In genomic region chr6:15504581-15505350, GRCh38 we compare ENCODE assay signal across 8 cellular contexts.
DNase-seq lines count a peak whose midpoint lies in the region; ATAC-seq lines count a peak whose summit lies in the region.

No MANE protein-coding gene starts in this region.

- no peaks in the 10 kb centered on the region for H3K4me1 Mint-ChIP-seq in activated naive CD8-positive, alpha-beta T cell treated with anti-CD3 and anti-CD28 coated beads, Interleukin-2, amount 10 ng/mL, durations not matched to agents 7 days and 5 days
- peaks cover 3% of the 10 kb centered on the region for H3K4me1 Mint-ChIP-seq in activated naive CD8-positive, alpha-beta T cell treated with anti-CD3 and anti-CD28 coated beads for 36 hours

- H3K4me3 Mint-ChIP-seq in activated naive CD8-positive, alpha-beta T cell treated with anti-CD3 and anti-CD28 coated beads, Interleukin-2, amount 10 ng/mL, durations not matched to agents 7 days and 5 days = no peak overlapping the region
- no peak overlapping the region for H3K4me3 Mint-ChIP-seq in activated naive CD8-positive, alpha-beta T cell treated with anti-CD3 and anti-CD28 coated beads for 36 hours

- no peaks in the 10 kb centered on the region for H3K9me3 Mint-ChIP-seq in activated naive CD8-positive, alpha-beta T cell treated with anti-CD3 and anti-CD28 coated beads, Interleukin-2, amount 10 ng/mL, durations not matched to agents 7 days and 5 days
- no peaks in the 10 kb centered on the region for H3K9me3 Mint-ChIP-seq in activated naive CD8-positive, alpha-beta T cell treated with anti-CD3 and anti-CD28 coated beads for 36 hours

- H3K27me3 Mint-ChIP-seq in activated naive CD8-positive, alpha-beta T cell treated with anti-CD3 and anti-CD28 coated beads, Interleukin-2, amount 10 ng/mL, durations not matched to agents 7 days and 5 days = no peaks in the 10 kb centered on the region
- no peaks in the 10 kb centered on the region for H3K27me3 Mint-ChIP-seq in activated naive CD8-positive, alpha-beta T cell treated with anti-CD3 and anti-CD28 coated beads for 36 hours

- ATAC-seq in activated naive CD8-positive, alpha-beta T cell treated with anti-CD3 and anti-CD28 coated beads, Interleukin-2, amount 10 ng/mL, durations not matched to agents 7 days and 5 days (ENCODE audit: low read depth) = no peak
- ATAC-seq in HG03280 (IDR thresholded peaks at IDR 0.05; ENCODE audit: unreplicated experiment) (no peak), HG03520 (IDR thresholded peaks at IDR 0.05; ENCODE audit: unreplicated experiment) (no peak)

- H3K27ac Mint-ChIP-seq in activated naive CD8-positive, alpha-beta T cell treated with anti-CD3 and anti-CD28 coated beads, Interleukin-2, amount 10 ng/mL, durations not matched to agents 7 days and 5 days = peak overlapping the region; percentile 5
- H3K27ac Mint-ChIP-seq in activated naive CD8-positive, alpha-beta T cell treated with anti-CD3 and anti-CD28 coated beads for 36 hours = no peak overlapping the region

- H3K36me3 Mint-ChIP-seq in activated naive CD8-positive, alpha-beta T cell treated with anti-CD3 and anti-CD28 coated beads, Interleukin-2, amount 10 ng/mL, durations not matched to agents 7 days and 5 days = peaks cover 8% of the 10 kb centered on the region
- peaks cover 8% of the 10 kb centered on the region for H3K36me3 Mint-ChIP-seq in activated naive CD8-positive, alpha-beta T cell treated with anti-CD3 and anti-CD28 coated beads for 36 hours

- POLR2A ChIA-PET in activated naive CD8-positive, alpha-beta T cell treated with anti-CD3 and anti-CD28 coated beads, Interleukin-2, amount 10 ng/mL, durations not matched to agents 7 days and 5 days (lab: Charles Lee) = no interaction called here

- DNase-seq in activated naive CD8-positive, alpha-beta T cell treated with anti-CD3 and anti-CD28 coated beads, Interleukin-2, amount 10 ng/mL, durations not matched to agents 7 days and 5 days = peak; percentile 6
- no peak for DNase-seq in activated naive CD8-positive, alpha-beta T cell treated with anti-CD3 and anti-CD28 coated beads for 36 hours
- DNase-seq in T1000 (lab: John Stamatoyannopoulos, UW) (peak; percentile 73), glomerular endothelial cell (ENCODE audit: extremely low read depth, low read depth, low spot score) (peak; percentile 51), pulmonary artery endothelial cell (ENCODE audit: low read depth, low spot score) (peak; percentile 64), NK-92 (lab: John Stamatoyannopoulos, UW; ENCODE audit: unreplicated experiment) (no peak)

Comparison
In these comparisons a context has a peak if more than half of its experiments do, and no peak if none do; other contexts are left out.
1. DNase-seq: peak in activated naive CD8-positive, alpha-beta T cell treated with anti-CD3 and anti-CD28 coated beads, Interleukin-2, amount 10 ng/mL, durations not matched to agents 7 days and 5 days (single experiment), T1000 (single experiment), glomerular endothelial cell (single experiment) and pulmonary artery endothelial cell (single experiment); none in activated naive CD8-positive, alpha-beta T cell treated with anti-CD3 and anti-CD28 coated beads for 36 hours (single experiment) and NK-92 (single experiment).